In the genomic region with DNA sequence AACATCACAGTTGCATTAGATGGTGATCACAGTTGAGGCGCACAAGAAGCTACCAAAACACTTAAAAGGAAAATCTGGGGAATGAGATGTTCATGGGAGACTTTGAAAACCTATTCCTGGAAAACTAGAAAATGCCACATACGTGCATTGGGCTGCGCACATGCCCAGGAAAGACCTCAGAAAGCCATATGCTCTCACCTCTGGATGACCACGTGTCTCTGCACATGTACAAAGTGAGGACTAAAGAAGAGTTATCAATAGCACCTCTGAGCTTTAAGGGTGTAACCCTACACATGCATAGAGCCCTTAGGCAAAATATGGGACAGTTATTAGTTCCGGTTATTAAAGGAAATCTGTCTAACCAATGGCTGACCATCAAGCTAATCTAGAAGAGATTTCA, we compare ENCODE assay signal across 23 cellular contexts.
DNase-seq lines count a peak whose midpoint lies in the region; ATAC-seq, FAIRE-seq and TF ChIP-seq lines count a peak whose summit lies in the region.
"Had no signal": no experiment of that assay in that cellular context is flagged by ENCODE, and none has a peak within 500 bp of the region (broad histone marks: within the 10 kb centered on the region; RNA-seq: fewer than 3 reads in every experiment).

No MANE protein-coding gene starts in this region.

- H3K4me3 ChIP-seq in HepG2 (replicated peaks in 1 of 3; ENCODE audit: insufficient read depth in 1 of 3, low read depth in 2 of 3, low read length in 3 of 3) (no peak overlapping the region), right lobe of liver (no peak overlapping the region), SJCRH30 (no peak overlapping the region)
- H3K4me3 ChIP-seq: A549; BLaER1 treated with 17β-estradiol and CSF1 and Interleukin-3, amounts not matched to agents 10 nM and 100 nM; GM12878 had no signal

- FAIRE-seq in HepG2 (lab: Jason Lieb, UNC) = no peak
- FAIRE-seq: A549, GM12878, GM12892, GM19239 had no signal

- no peaks in the 10 kb centered on the region for H3K27me3 ChIP-seq in HepG2 (ENCODE audit: control insufficient read depth in 1 of 2, insufficient read depth in 2 of 2, low read length in 2 of 2)
- H3K27me3 ChIP-seq in right lobe of liver = no peaks in the 10 kb centered on the region
- H3K27me3 ChIP-seq in SJCRH30 = no peaks in the 10 kb centered on the region
- H3K27me3 ChIP-seq: BLaER1 treated with 17β-estradiol and CSF1 and Interleukin-3, amounts not matched to agents 10 nM and 100 nM had no signal

- ATAC-seq in HepG2 = no peak
- ATAC-seq in right lobe of liver = no peak
- ATAC-seq: A549; CD8-positive, alpha-beta T cell; GM12878 had no signal

- TF ChIP-seq CTCF in HepG2 (CRISPR knock-in tag; IDR thresholded peaks at IDR 0.05) = no peak
- no peak for TF ChIP-seq CTCF in right lobe of liver (IDR thresholded peaks at IDR 0.05)
- no peak for TF ChIP-seq CTCF in GM13977 (IDR thresholded peaks at IDR 0.05; ENCODE audit: extremely low read depth, insufficient read depth, missing control alignments)

- in situ Hi-C loops in HepG2 (cut with HindIII; ENCODE audit: extremely low pct_ligation_motif_present, low pct_unique_long_range_greater_than_20kb) (no loop called here), GM13977 (cut with MboI; ENCODE audit: low pct_unique_long_range_greater_than_20kb, low sequenced_read_pairs, unreplicated experiment) (no loop called here)

- POLR2A ChIA-PET in HepG2 (lab: Yijun Ruan, JAX) = no interaction called here

- no peaks in the 10 kb centered on the region for H3K36me3 ChIP-seq in HepG2 (replicated peaks in 1 of 2; ENCODE audit: control insufficient read depth in 1 of 2, insufficient read depth in 2 of 2, low read length in 2 of 2)
- no peaks in the 10 kb centered on the region for H3K36me3 ChIP-seq in right lobe of liver
- no peaks in the 10 kb centered on the region for H3K36me3 ChIP-seq in SJCRH30
- H3K36me3 ChIP-seq: BLaER1 treated with 17β-estradiol and CSF1 and Interleukin-3, amounts not matched to agents 10 nM and 100 nM had no signal

- no peak overlapping the region for H3K4me2 ChIP-seq in HepG2 (ENCODE audit: low read depth, low read length)
- H3K4me2 ChIP-seq: A549; BLaER1 treated with 17β-estradiol and CSF1 and Interleukin-3, amounts not matched to agents 10 nM and 100 nM had no signal

- H3K27ac ChIP-seq in HepG2 (ENCODE audit: extremely low read length, insufficient read depth, low read length) (no peak overlapping the region), right lobe of liver (no peak overlapping the region), SJCRH30 (peak overlapping the region; percentile 72)
- H3K27ac ChIP-seq: 22Rv1; A549; BLaER1 treated with 17β-estradiol and CSF1 and Interleukin-3, amounts not matched to agents 10 nM and 100 nM; C4-2B had no signal

- H2AFZ ChIP-seq in HepG2 (ENCODE audit: low read length) = no peak overlapping the region

- CTCF ChIA-PET in HepG2 (lab: Yijun Ruan, JAX; ENCODE audit: low intra/inter-chr PET ratio, low total read pairs) = no interaction called here

- BruUV-seq in HepG2 (replicated peaks; lab: Mats Ljungman, UMichigan) = no TSS peak

- DNase-seq in HepG2 (ENCODE audit: low spot score) (no peak), right lobe of liver (no peak), SJCRH30 (peak; percentile 51 to 86), GM13977 (ENCODE audit: low spot score) (no peak), OCI-M2 (lab: John Stamatoyannopoulos, UW; ENCODE audit: unreplicated experiment) (no peak)
- DNase-seq: AML-193; Caco-2; CD4-positive, alpha-beta T cell; CD8-positive, alpha-beta T cell; DMS 273 treated with DMSO at 0.1 percent for 48 hours; DMS153; DMS53; DMS79; DND-41; EL; GDM1 had no signal

- no peak overlapping the region for H3K9ac ChIP-seq in HepG2 (ENCODE audit: insufficient read depth, low read depth, low read length)
- H3K9ac ChIP-seq: BLaER1 treated with 17β-estradiol and CSF1 and Interleukin-3, amounts not matched to agents 10 nM and 100 nM had no signal

- H4K20me1 ChIP-seq in HepG2 (ENCODE audit: insufficient read depth, low read length) = no peaks in the 10 kb centered on the region
- H4K20me1 ChIP-seq: BLaER1 treated with 17β-estradiol and CSF1 and Interleukin-3, amounts not matched to agents 10 nM and 100 nM had no signal

- TF ChIP-seq RAD21 in HepG2 (CRISPR knock-in tag; IDR thresholded peaks at IDR 0.05) = no peak

- H3K4me1 ChIP-seq in HepG2 (ENCODE audit: insufficient read depth, low read length) (no peaks in the 10 kb centered on the region), right lobe of liver (no peaks in the 10 kb centered on the region), SJCRH30 (peaks cover 45% of the 10 kb centered on the region)
- H3K4me1 ChIP-seq: A549 had no signal

- intact Hi-C loops in HepG2 (cut with micrococcal nuclease; ENCODE audit: unreplicated experiment) (no loop called here), right lobe of liver (cut with DNase I) (no loop called here)

- WGBS in HepG2 (ENCODE audit: low lambda C conversion rate) = 42% methylated on average over 5 of the region's 5 CpGs
- 97% methylated on average over 5 of the region's 5 CpGs for WGBS in right lobe of liver (ENCODE audit: insufficient coverage, low coverage, low lambda C conversion rate, missing lambda C conversion rate)

- TF ChIP-seq EP300 in HepG2 (IDR thresholded peaks at IDR 0.05; ENCODE audit: low read depth in 2 of 2, low read length in 2 of 2) (no peak), HepG2 (CRISPR knock-in tag; IDR thresholded peaks at IDR 0.05; ENCODE audit: borderline replicate concordance) (no peak)

- TF ChIP-seq POLR2A in HepG2 (IDR thresholded peaks at IDR 0.05; ENCODE audit: insufficient read depth in 1 of 2, low read depth in 2 of 2, low read length in 2 of 2) = no peak
- TF ChIP-seq POLR2A in right lobe of liver (IDR thresholded peaks at IDR 0.05) = no peak

- H3K79me2 ChIP-seq in HepG2 (ENCODE audit: insufficient read depth, low read length) = no peaks in the 10 kb centered on the region

- peaks cover 21% of the 10 kb centered on the region for H3K9me3 ChIP-seq in HepG2 (ENCODE audit: low read length)
- no peaks in the 10 kb centered on the region for H3K9me3 ChIP-seq in right lobe of liver
- peaks cover 13% of the 10 kb centered on the region for H3K9me3 ChIP-seq in SJCRH30 (replicated peaks)
- H3K9me3 ChIP-seq: A549 had no signal

TF ChIP-seq in HepG2, 621 proteins besides CTCF, POLR2A, EP300 and RAD21:
- TF ChIP-seq MNT (IDR thresholded peaks at IDR 0.05) (peak; percentile 48; the same call in 1 of the 2 replicates), RFXAP (CRISPR knock-in tag; IDR thresholded peaks at IDR 0.05; ENCODE audit: borderline replicate concordance) (no peak), WIZ (CRISPR knock-in tag; IDR thresholded peaks at IDR 0.05) (no peak)
- TF ChIP-seq, protein P1, sequence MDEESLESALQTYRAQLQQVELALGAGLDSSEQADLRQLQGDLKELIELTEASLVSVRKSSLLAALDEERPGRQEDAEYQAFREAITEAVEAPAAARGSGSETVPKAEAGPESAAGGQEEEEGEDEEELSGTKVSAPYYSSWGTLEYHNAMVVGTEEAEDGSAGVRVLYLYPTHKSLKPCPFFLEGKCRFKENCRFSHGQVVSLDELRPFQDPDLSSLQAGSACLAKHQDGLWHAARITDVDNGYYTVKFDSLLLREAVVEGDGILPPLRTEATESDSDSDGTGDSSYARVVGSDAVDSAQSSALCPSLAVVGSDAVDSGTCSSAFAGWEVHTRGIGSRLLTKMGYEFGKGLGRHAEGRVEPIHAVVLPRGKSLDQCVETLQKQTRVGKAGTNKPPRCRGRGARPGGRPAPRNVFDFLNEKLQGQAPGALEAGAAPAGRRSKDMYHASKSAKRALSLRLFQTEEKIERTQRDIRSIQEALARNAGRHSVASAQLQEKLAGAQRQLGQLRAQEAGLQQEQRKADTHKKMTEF (CRISPR knock-in tag; IDR thresholded peaks at IDR 0.05) = no peak

Comparison
In these comparisons a context has a peak if more than half of its experiments do, and no peak if none do; other contexts are left out.
1. DNase-seq: peak in SJCRH30 (2 of 2); none in HepG2 (single experiment), right lobe of liver (0 of 3), GM13977 (single experiment) and OCI-M2 (single experiment).